In the genomic region with DNA sequence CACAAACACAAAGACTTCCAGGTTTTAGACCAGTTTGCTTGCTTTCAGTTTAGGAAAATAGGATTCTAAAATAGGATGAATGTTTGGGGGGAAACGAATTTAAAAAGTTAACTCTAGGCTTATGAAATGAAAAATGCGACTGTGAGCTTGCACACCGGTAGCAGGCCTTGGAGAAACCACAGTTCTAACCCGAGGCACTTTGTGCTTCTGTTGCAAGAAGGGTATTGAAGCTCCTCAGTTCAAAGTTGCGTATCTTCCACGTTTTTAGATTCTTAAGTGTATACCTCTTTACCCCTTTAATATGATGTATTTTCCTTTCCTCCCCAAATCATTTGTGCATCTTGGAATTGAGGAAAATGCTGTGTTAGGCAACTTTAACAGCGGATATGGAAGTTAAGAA, we compare ENCODE assay signal across 11 cellular contexts. TPM values are rescaled to one million over a fixed set of nuclear protein-coding genes. Genes with fewer than 3 reads are reported as not detected.
A peak's percentile ranks its signal among the peaks of the same experiment; 100 is the strongest.
DNase-seq lines count a peak whose midpoint lies in the region; ATAC-seq, FAIRE-seq and TF ChIP-seq lines count a peak whose summit lies in the region.
"Had no signal": no experiment of that assay in that cellular context is flagged by ENCODE, and none has a peak within 500 bp of the region (broad histone marks: within the 10 kb centered on the region; RNA-seq: fewer than 3 reads in every experiment).

No MANE protein-coding gene starts in this region.

- TF ChIP-seq CTCF in left lung (IDR thresholded peaks at IDR 0.05) (no peak), upper lobe of left lung (IDR thresholded peaks at IDR 0.05) (no peak)

- H3K4me3 ChIP-seq in left lung, result peak overlapping the region; percentile 45 to 63
- H3K4me3 ChIP-seq in upper lobe of left lung, result peak overlapping the region in 3 of 4 donors; percentile 87 to 95 (median 90)

- DNase-seq in activated naive CD4-positive, alpha-beta T cell (lab: John Stamatoyannopoulos, UW), result no peak
- no peak for DNase-seq in activated naive CD4-positive, alpha-beta T cell treated with anti-CD3 and anti-CD28 coated beads, Interleukin-2, amount 50 U/mL, for 72 hours (ENCODE audit: low spot score in 2 of 2)
- DNase-seq in left lung (no peak), upper lobe of left lung (no peak), RCC 7860 (ENCODE audit: low spot score) (no peak), middle frontal gyrus (ENCODE audit: extremely low spot score, low spot score) (no peak)
- DNase-seq: posterior cingulate gyrus had no signal

- peaks cover 27% of the 10 kb centered on the region for H3K36me3 Mint-ChIP-seq in activated naive CD4-positive, alpha-beta T cell treated with anti-CD3 and anti-CD28 coated beads, Interleukin-2, amount 50 U/mL, for 24 hours
- H3K36me3 Mint-ChIP-seq in activated naive CD4-positive, alpha-beta T cell treated with anti-CD3 and anti-CD28 coated beads, Interleukin-2, amount 50 U/mL, for 72 hours, result peaks cover 43% of the 10 kb centered on the region in 2 donors

- TF ChIP-seq EP300 in upper lobe of left lung (IDR thresholded peaks at IDR 0.05), result no peak

- no peaks in the 10 kb centered on the region for H3K27me3 Mint-ChIP-seq in activated naive CD4-positive, alpha-beta T cell treated with anti-CD3 and anti-CD28 coated beads, Interleukin-2, amount 50 U/mL, for 24 hours

- no peak for FAIRE-seq in RCC 7860 (lab: Jason Lieb, UNC)
- FAIRE-seq: TTC549 had no signal

- ATAC-seq in activated naive CD4-positive, alpha-beta T cell treated with anti-CD3 and anti-CD28 coated beads, Interleukin-2, amount 50 U/mL, for 72 hours, result no peak
- ATAC-seq in left lung (no peak), upper lobe of left lung (ENCODE audit: low FRiP score in 2 of 2) (no peak), HG03520 (IDR thresholded peaks at IDR 0.05; ENCODE audit: unreplicated experiment) (no peak)

- H3K4me1 ChIP-seq in left lung, result peaks cover 7 to 67% of the 10 kb centered on the region in 2 donors
- peaks cover 16 to 62% (median 44%) of the 10 kb centered on the region in 4 donors for H3K4me1 ChIP-seq in upper lobe of left lung

- H3K4me3 Mint-ChIP-seq in activated naive CD4-positive, alpha-beta T cell treated with anti-CD3 and anti-CD28 coated beads, Interleukin-2, amount 50 U/mL, for 24 hours, result peak overlapping the region; percentile 95

- intact Hi-C loops in left lung (cut with DNase I), result no loop called here

- H3K27me3 ChIP-seq in left lung (no peaks in the 10 kb centered on the region), upper lobe of left lung (no peaks in the 10 kb centered on the region)

- 45 to 48% methylated on average over 7 of the region's 7 CpGs for WGBS in upper lobe of left lung, 2 donors

- H3K36me3 ChIP-seq in left lung (no peaks in the 10 kb centered on the region), upper lobe of left lung (no peaks in the 10 kb centered on the region)

- no peak for TF ChIP-seq POLR2A in upper lobe of left lung (IDR thresholded peaks at IDR 0.05)

- H3K9me3 ChIP-seq in left lung (no peaks in the 10 kb centered on the region), upper lobe of left lung (no peaks in the 10 kb centered on the region)

- H3K27ac Mint-ChIP-seq in activated naive CD4-positive, alpha-beta T cell treated with anti-CD3 and anti-CD28 coated beads, Interleukin-2, amount 50 U/mL, for 24 hours, result peak overlapping the region; percentile 92
- H3K27ac Mint-ChIP-seq in activated naive CD4-positive, alpha-beta T cell treated with anti-CD3 and anti-CD28 coated beads, Interleukin-2, amount 50 U/mL, for 72 hours, result peak overlapping the region; percentile 96

- H3K4me1 Mint-ChIP-seq in activated naive CD4-positive, alpha-beta T cell treated with anti-CD3 and anti-CD28 coated beads, Interleukin-2, amount 50 U/mL, for 24 hours, result peaks cover 74% of the 10 kb centered on the region

- no peaks in the 10 kb centered on the region for H3K9me3 Mint-ChIP-seq in activated naive CD4-positive, alpha-beta T cell treated with anti-CD3 and anti-CD28 coated beads, Interleukin-2, amount 50 U/mL, for 24 hours
- peaks cover 0 to 5% of the 10 kb centered on the region in 2 donors for H3K9me3 Mint-ChIP-seq in activated naive CD4-positive, alpha-beta T cell treated with anti-CD3 and anti-CD28 coated beads, Interleukin-2, amount 50 U/mL, for 72 hours

- H3K27ac ChIP-seq in left lung (peak overlapping the region in 1 of 2 donors; percentile 24), upper lobe of left lung (peak overlapping the region in 3 of 4 donors; percentile 29 to 91 (median 30))
- H3K27ac ChIP-seq: KMS-11 had no signal

RNA-seq across cellular contexts. Expression of a gene that starts 2.4 kb away (rescaled TPM):
- 100 to 1,000 TPM; 114 to 146 TPM for total RNA-seq in activated naive CD4-positive, alpha-beta T cell treated with anti-CD3 and anti-CD28 coated beads, Interleukin-2, amount 50 U/mL, for 72 hours
- total RNA-seq in left lung, result 10 to 100 TPM; 50.5 to 76.0 TPM
- total RNA-seq in upper lobe of left lung, result 10 to 100 TPM; 25.0 to 54.6 (median 41.6) TPM

RNA-seq across cellular contexts. Expression of a gene that starts 2.4 kb away (rescaled TPM):
- 10 to 100 TPM; 35.8 to 77.1 TPM for total RNA-seq in activated naive CD4-positive, alpha-beta T cell treated with anti-CD3 and anti-CD28 coated beads, Interleukin-2, amount 50 U/mL, for 72 hours
- total RNA-seq in left lung, result 10 to 100 TPM; 27.3 to 33.4 TPM
- 10 to 100 TPM; 12.1 to 40.8 (median 13.7) TPM for total RNA-seq in upper lobe of left lung
